1 cellular context compared by ENCODE assay signal in the genomic region with DNA sequence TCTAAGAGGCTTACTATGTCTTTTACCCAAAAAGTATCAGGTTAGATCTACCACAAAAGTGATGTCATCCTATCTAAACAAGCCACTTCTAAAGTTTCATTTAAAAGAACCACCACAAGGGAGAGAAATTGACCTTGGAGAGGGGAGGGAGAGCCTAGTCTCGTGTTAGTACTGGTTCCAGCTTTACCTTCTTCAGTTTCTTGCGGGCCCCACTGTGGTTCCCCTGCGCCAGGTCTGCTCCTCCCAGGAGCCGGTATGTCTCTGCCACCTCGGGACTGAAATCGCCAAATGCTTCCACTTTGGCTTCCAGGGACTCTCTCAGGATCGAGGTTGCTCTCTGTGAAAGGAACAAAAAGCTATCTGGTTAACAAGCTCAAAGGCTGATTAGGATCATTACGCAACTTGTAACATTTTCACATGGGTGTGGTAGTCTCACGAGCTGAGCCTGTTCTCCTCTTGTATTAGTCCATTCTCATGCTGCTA.
A peak's percentile ranks its signal among the peaks of the same experiment; 100 is the strongest.
TF ChIP-seq lines count a peak whose summit lies in the region.

No MANE protein-coding gene starts in this region.

TF ChIP-seq in HepG2, 621 proteins besides CTCF, POLR2A, EP300 and RAD21 (continued from another document and continues in another):
- TF ChIP-seq, protein P1, sequence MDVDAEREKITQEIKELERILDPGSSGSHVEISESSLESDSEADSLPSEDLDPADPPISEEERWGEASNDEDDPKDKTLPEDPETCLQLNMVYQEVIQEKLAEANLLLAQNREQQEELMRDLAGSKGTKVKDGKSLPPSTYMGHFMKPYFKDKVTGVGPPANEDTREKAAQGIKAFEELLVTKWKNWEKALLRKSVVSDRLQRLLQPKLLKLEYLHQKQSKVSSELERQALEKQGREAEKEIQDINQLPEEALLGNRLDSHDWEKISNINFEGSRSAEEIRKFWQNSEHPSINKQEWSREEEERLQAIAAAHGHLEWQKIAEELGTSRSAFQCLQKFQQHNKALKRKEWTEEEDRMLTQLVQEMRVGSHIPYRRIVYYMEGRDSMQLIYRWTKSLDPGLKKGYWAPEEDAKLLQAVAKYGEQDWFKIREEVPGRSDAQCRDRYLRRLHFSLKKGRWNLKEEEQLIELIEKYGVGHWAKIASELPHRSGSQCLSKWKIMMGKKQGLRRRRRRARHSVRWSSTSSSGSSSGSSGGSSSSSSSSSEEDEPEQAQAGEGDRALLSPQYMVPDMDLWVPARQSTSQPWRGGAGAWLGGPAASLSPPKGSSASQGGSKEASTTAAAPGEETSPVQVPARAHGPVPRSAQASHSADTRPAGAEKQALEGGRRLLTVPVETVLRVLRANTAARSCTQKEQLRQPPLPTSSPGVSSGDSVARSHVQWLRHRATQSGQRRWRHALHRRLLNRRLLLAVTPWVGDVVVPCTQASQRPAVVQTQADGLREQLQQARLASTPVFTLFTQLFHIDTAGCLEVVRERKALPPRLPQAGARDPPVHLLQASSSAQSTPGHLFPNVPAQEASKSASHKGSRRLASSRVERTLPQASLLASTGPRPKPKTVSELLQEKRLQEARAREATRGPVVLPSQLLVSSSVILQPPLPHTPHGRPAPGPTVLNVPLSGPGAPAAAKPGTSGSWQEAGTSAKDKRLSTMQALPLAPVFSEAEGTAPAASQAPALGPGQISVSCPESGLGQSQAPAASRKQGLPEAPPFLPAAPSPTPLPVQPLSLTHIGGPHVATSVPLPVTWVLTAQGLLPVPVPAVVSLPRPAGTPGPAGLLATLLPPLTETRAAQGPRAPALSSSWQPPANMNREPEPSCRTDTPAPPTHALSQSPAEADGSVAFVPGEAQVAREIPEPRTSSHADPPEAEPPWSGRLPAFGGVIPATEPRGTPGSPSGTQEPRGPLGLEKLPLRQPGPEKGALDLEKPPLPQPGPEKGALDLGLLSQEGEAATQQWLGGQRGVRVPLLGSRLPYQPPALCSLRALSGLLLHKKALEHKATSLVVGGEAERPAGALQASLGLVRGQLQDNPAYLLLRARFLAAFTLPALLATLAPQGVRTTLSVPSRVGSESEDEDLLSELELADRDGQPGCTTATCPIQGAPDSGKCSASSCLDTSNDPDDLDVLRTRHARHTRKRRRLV (CRISPR knock-in tag; IDR thresholded peaks at IDR 0.05), result no peak
- no peak for TF ChIP-seq CCDC6 (CRISPR knock-in tag; IDR thresholded peaks at IDR 0.05)
- TF ChIP-seq SMC3 (IDR thresholded peaks at IDR 0.05; ENCODE audit: low read length), result no peak
- TF ChIP-seq SOX5 (CRISPR knock-in tag; IDR thresholded peaks at IDR 0.05; ENCODE audit: borderline replicate concordance), result no peak
- TF ChIP-seq, protein P2, sequence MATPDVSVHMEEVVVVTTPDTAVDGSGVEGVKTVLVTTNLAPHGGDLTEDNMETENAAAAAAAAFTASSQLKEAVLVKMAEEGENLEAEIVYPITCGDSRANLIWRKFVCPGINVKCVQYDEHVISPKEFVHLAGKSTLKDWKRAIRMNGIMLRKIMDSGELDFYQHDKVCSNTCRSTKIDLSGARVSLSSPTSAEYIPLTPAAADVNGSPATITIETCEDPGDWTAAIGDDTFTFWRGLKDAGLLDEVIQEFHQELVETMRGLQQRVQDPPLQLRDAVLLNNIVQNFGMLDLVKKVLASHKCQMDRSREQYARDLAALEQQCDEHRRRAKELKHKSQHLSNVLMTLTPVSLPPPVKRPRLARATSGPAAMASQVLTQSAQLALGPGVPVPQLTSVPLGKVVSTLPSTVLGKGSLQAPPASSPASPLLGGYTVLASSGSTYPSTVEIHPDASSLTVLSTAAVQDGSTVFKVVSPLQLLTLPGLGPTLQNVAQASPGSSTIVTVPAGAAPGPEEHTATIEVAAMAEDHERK (CRISPR knock-in tag; IDR thresholded peaks at IDR 0.05; ENCODE audit: low read depth), result no peak
- TF ChIP-seq, protein P3, sequence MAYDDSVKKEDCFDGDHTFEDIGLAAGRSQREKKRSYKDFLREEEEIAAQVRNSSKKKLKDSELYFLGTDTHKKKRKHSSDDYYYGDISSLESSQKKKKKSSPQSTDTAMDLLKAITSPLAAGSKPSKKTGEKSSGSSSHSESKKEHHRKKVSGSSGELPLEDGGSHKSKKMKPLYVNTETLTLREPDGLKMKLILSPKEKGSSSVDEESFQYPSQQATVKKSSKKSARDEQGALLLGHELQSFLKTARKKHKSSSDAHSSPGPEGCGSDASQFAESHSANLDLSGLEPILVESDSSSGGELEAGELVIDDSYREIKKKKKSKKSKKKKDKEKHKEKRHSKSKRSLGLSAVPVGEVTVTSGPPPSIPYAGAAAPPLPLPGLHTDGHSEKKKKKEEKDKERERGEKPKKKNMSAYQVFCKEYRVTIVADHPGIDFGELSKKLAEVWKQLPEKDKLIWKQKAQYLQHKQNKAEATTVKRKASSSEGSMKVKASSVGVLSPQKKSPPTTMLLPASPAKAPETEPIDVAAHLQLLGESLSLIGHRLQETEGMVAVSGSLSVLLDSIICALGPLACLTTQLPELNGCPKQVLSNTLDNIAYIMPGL (CRISPR knock-in tag; IDR thresholded peaks at IDR 0.05; ENCODE audit: borderline replicate concordance in 1 of 2, low read depth in 1 of 2), result no peak
- no peak for TF ChIP-seq ZNF180 (CRISPR knock-in tag; IDR thresholded peaks at IDR 0.05; ENCODE audit: borderline replicate concordance, low read depth)
- no peak for TF ChIP-seq ZSCAN21 (CRISPR knock-in tag; IDR thresholded peaks at IDR 0.05; ENCODE audit: borderline replicate concordance)
- TF ChIP-seq ZNF3 (CRISPR knock-in tag; IDR thresholded peaks at IDR 0.05), result no peak
- no peak for TF ChIP-seq SUZ12 (IDR thresholded peaks at IDR 0.05; ENCODE audit: low read depth, low read length)
- no peak for TF ChIP-seq ZNF891 (CRISPR knock-in tag; IDR thresholded peaks at IDR 0.05)
- no peak for TF ChIP-seq PRMT3 (CRISPR knock-in tag; IDR thresholded peaks at IDR 0.05; ENCODE audit: borderline replicate concordance, low read depth)
- TF ChIP-seq ATF7 (IDR thresholded peaks at IDR 0.05), result peak; percentile 53; the same call in 1 of the 2 replicates
- no peak for TF ChIP-seq ATF7 (CRISPR knock-in tag; IDR thresholded peaks at IDR 0.05)
- TF ChIP-seq RFX1 (IDR thresholded peaks at IDR 0.05), result no peak
- TF ChIP-seq NFYB (CRISPR knock-in tag; IDR thresholded peaks at IDR 0.05), result no peak
- no peak for TF ChIP-seq RFX3 (CRISPR knock-in tag; IDR thresholded peaks at IDR 0.05)
- TF ChIP-seq PHF5A (CRISPR knock-in tag; IDR thresholded peaks at IDR 0.05; ENCODE audit: low read depth, unreplicated experiment), result no peak
- no peak for TF ChIP-seq SMARCC2 (IDR thresholded peaks at IDR 0.05)
- TF ChIP-seq RARA (CRISPR knock-in tag; IDR thresholded peaks at IDR 0.05), result no peak
- TF ChIP-seq, protein P4, sequence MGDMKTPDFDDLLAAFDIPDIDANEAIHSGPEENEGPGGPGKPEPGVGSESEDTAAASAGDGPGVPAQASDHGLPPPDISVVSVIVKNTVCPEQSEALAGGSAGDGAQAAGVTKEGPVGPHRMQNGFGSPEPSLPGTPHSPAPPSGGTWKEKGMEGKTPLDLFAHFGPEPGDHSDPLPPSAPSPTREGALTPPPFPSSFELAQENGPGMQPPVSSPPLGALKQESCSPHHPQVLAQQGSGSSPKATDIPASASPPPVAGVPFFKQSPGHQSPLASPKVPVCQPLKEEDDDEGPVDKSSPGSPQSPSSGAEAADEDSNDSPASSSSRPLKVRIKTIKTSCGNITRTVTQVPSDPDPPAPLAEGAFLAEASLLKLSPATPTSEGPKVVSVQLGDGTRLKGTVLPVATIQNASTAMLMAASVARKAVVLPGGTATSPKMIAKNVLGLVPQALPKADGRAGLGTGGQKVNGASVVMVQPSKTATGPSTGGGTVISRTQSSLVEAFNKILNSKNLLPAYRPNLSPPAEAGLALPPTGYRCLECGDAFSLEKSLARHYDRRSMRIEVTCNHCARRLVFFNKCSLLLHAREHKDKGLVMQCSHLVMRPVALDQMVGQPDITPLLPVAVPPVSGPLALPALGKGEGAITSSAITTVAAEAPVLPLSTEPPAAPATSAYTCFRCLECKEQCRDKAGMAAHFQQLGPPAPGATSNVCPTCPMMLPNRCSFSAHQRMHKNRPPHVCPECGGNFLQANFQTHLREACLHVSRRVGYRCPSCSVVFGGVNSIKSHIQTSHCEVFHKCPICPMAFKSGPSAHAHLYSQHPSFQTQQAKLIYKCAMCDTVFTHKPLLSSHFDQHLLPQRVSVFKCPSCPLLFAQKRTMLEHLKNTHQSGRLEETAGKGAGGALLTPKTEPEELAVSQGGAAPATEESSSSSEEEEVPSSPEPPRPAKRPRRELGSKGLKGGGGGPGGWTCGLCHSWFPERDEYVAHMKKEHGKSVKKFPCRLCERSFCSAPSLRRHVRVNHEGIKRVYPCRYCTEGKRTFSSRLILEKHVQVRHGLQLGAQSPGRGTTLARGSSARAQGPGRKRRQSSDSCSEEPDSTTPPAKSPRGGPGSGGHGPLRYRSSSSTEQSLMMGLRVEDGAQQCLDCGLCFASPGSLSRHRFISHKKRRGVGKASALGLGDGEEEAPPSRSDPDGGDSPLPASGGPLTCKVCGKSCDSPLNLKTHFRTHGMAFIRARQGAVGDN (CRISPR knock-in tag; IDR thresholded peaks at IDR 0.05), result no peak
- TF ChIP-seq ZNF547 (CRISPR knock-in tag; IDR thresholded peaks at IDR 0.05), result no peak
- TF ChIP-seq, protein P5, sequence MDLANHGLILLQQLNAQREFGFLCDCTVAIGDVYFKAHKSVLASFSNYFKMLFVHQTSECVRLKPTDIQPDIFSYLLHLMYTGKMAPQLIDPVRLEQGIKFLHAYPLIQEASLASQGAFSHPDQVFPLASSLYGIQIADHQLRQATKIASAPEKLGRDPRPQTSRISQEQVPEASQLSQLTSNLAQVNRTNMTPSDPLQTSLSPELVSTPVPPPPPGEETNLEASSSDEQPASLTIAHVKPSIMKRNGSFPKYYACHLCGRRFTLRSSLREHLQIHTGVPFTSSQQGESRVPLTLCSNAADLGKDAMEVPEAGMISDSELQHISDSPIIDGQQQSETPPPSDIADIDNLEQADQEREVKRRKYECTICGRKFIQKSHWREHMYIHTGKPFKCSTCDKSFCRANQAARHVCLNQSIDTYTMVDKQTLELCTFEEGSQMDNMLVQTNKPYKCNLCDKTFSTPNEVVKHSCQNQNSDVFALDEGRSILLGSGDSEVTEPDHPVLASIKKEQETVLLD (CRISPR knock-in tag; IDR thresholded peaks at IDR 0.05; ENCODE audit: low read depth), result no peak
- TF ChIP-seq, protein P6, sequence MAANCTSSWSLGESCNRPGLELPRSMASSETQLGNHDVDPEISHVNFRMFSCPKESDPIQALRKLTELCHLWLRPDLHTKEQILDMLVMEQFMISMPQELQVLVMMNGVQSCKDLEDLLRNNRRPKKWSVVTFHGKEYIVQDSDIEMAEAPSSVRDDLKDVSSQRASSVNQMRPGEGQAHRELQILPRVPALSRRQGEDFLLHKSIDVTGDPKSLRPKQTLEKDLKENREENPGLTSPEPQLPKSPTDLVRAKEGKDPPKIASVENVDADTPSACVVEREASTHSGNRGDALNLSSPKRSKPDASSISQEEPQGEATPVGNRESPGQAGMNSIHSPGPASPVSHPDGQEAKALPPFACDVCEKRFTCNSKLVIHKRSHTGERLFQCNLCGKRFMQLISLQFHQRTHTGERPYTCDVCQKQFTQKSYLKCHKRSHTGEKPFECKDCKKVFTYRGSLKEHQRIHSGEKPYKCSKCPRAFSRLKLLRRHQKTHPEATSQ (CRISPR knock-in tag; IDR thresholded peaks at IDR 0.05; ENCODE audit: borderline replicate concordance), result peak; percentile 50; the same call in 1 of the 2 replicates
- TF ChIP-seq, protein P7, sequence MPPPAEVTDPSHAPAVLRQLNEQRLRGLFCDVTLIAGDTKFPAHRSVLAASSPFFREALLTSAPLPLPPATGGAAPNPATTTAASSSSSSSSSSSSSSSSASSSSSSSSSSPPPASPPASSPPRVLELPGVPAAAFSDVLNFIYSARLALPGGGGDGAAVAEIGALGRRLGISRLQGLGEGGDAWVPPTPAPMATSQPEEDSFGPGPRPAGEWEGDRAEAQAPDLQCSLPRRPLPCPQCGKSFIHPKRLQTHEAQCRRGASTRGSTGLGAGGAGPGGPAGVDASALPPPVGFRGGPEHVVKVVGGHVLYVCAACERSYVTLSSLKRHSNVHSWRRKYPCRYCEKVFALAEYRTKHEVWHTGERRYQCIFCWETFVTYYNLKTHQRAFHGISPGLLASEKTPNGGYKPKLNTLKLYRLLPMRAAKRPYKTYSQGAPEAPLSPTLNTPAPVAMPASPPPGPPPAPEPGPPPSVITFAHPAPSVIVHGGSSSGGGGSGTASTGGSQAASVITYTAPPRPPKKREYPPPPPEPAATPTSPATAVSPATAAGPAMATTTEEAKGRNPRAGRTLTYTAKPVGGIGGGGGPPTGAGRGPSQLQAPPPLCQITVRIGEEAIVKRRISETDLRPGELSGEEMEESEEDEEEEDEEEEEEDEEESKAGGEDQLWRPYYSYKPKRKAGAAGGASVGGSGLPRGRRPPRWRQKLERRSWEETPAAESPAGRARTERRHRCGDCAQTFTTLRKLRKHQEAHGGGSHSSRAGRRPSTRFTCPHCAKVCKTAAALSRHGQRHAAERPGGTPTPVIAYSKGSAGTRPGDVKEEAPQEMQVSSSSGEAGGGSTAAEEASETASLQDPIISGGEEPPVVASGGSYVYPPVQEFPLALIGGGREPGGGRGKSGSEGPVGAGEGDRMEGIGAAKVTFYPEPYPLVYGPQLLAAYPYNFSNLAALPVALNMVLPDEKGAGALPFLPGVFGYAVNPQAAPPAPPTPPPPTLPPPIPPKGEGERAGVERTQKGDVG (CRISPR knock-in tag; IDR thresholded peaks at IDR 0.05; ENCODE audit: borderline replicate concordance), result no peak
- no peak for TF ChIP-seq DNMT3B (CRISPR knock-in tag; conservative IDR thresholded peaks at IDR 0.05)
- TF ChIP-seq, protein P8, sequence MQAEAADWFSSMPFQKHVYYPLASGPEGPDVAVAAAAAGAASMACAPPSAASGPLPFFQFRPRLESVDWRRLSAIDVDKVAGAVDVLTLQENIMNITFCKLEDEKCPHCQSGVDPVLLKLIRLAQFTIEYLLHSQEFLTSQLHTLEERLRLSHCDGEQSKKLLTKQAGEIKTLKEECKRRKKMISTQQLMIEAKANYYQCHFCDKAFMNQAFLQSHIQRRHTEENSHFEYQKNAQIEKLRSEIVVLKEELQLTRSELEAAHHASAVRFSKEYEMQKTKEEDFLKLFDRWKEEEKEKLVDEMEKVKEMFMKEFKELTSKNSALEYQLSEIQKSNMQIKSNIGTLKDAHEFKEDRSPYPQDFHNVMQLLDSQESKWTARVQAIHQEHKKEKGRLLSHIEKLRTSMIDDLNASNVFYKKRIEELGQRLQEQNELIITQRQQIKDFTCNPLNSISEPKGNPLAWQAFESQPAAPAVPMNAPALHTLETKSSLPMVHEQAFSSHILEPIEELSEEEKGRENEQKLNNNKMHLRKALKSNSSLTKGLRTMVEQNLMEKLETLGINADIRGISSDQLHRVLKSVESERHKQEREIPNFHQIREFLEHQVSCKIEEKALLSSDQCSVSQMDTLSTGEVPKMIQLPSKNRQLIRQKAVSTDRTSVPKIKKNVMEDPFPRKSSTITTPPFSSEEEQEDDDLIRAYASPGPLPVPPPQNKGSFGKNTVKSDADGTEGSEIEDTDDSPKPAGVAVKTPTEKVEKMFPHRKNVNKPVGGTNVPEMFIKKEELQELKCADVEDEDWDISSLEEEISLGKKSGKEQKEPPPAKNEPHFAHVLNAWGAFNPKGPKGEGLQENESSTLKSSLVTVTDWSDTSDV (CRISPR knock-in tag; IDR thresholded peaks at IDR 0.05), result no peak
- peak; percentile 39; the same call in 1 of the 2 replicates for TF ChIP-seq ZNF333 (CRISPR knock-in tag; IDR thresholded peaks at IDR 0.05; ENCODE audit: borderline replicate concordance)
- no peak for TF ChIP-seq ZNF761 (CRISPR knock-in tag; conservative IDR thresholded peaks at IDR 0.05)
- no peak for TF ChIP-seq HMG20A (CRISPR knock-in tag; IDR thresholded peaks at IDR 0.05; ENCODE audit: borderline replicate concordance)
- TF ChIP-seq MBNL3 (CRISPR knock-in tag; conservative IDR thresholded peaks at IDR 0.05), result no peak
- no peak for TF ChIP-seq JARID2 (CRISPR knock-in tag; IDR thresholded peaks at IDR 0.05; ENCODE audit: insufficient replicate concordance)
- 0 out of 2 replicates have a peak, but pooled peaks have one; percentile 27 for TF ChIP-seq POGZ (CRISPR knock-in tag; IDR thresholded peaks at IDR 0.05)
- no peak for TF ChIP-seq ZBTB21 (CRISPR knock-in tag; IDR thresholded peaks at IDR 0.05)
- no peak for TF ChIP-seq ZNF296 (CRISPR knock-in tag; conservative IDR thresholded peaks at IDR 0.05)
- no peak for TF ChIP-seq SP5 (CRISPR knock-in tag; IDR thresholded peaks at IDR 0.05; ENCODE audit: borderline replicate concordance, low read depth)
- 0 out of 2 replicates have a peak, but pooled peaks have one; percentile 17 for TF ChIP-seq ZMYM4 (CRISPR knock-in tag; IDR thresholded peaks at IDR 0.05)
